ENCODE assay signal across 19 cellular contexts in genomic region chr7:122768827-122769226, GRCh38.
DNase-seq lines count a peak whose midpoint lies in the region; ATAC-seq, FAIRE-seq and TF ChIP-seq lines count a peak whose summit lies in the region.
"Had no signal": no experiment of that assay in that cellular context is flagged by ENCODE, and none has a peak within 500 bp of the region (broad histone marks: within the 10 kb centered on the region; RNA-seq: fewer than 3 reads in every experiment).

No MANE protein-coding gene starts in this region.

- BruUV-seq in GM12878 (replicated peaks; lab: Mats Ljungman, UMichigan) = no TSS peak

- ATAC-seq in GM12878 = peak; percentile 74

- peak in 1 of 2 experiments; percentile 19; a peak in 1 of 4 replicates for TF ChIP-seq EP300 in GM12878 (IDR thresholded peaks at IDR 0.05; ENCODE audit: borderline replicate concordance in 1 of 2, control insufficient read depth in 1 of 2, low read depth in 2 of 2, low read length in 2 of 2)

- TF ChIP-seq CTCF in GM12878 (IDR thresholded peaks at IDR 0.05 in 2 of 3, conservative IDR thresholded peaks at IDR 0.05 in 1 of 3; ENCODE audit: control insufficient read depth in 2 of 3, extremely low read depth in 1 of 3, insufficient read depth in 1 of 3, low read depth in 3 of 3, low read length in 3 of 3) = no peak
- no peak for TF ChIP-seq CTCF in nephron (IDR thresholded peaks at IDR 0.05; ENCODE audit: unreplicated experiment in 3 of 3)
- no peak for TF ChIP-seq CTCF in left ventricle myocardium inferior (IDR thresholded peaks at IDR 0.05; ENCODE audit: borderline replicate concordance)

- H3K27me3 Mint-ChIP-seq in nephron (ENCODE audit: low read depth) = no peaks in the 10 kb centered on the region
- H3K27me3 Mint-ChIP-seq: CD4-positive, alpha-beta T cell had no signal

- 31% methylated on average over 3 of the region's 3 CpGs for WGBS in GM12878 (ENCODE audit: insufficient coverage, insufficient replicate concordance, low lambda C conversion rate, missing lambda C conversion rate)

- peak overlapping the region in 2 of 3 experiments; percentile 10 to 36 for H3K4me3 Mint-ChIP-seq in nephron
- H3K4me3 Mint-ChIP-seq: CD4-positive, alpha-beta T cell had no signal

- H3K27me3 ChIP-seq in GM12878 (replicated peaks in 1 of 2; ENCODE audit: control insufficient read depth in 2 of 2, insufficient read depth in 2 of 2, low read length in 1 of 2) (no peaks in the 10 kb centered on the region), H7 (ENCODE audit: control insufficient read depth, insufficient read depth, low read length) (no peaks in the 10 kb centered on the region), left ventricle myocardium inferior (ENCODE audit: low read depth) (no peaks in the 10 kb centered on the region)

- in situ Hi-C loops in GM12878 (cut with MboI) = no loop called here

- peak overlapping the region in 1 of 3 experiments; percentile 66 for H3K27ac Mint-ChIP-seq in nephron
- H3K27ac Mint-ChIP-seq: CD4-positive, alpha-beta T cell had no signal

- H3K9me3 Mint-ChIP-seq in nephron = no peaks in the 10 kb centered on the region

- TF ChIP-seq POLR2A in GM12878 (IDR thresholded peaks at IDR 0.05; ENCODE audit: low read depth, low read length) = no peak

- no peak for FAIRE-seq in GM12878 (lab: Jason Lieb, UNC)
- FAIRE-seq: A204.1, D721Med, G401.6, GM12892, GM18507, H1 had no signal

- H3K4me1 ChIP-seq in GM12878 (ENCODE audit: control insufficient read depth, insufficient read depth, low read length) (no peaks in the 10 kb centered on the region), left ventricle myocardium inferior (peaks cover 31% of the 10 kb centered on the region)
- H3K4me1 ChIP-seq: Caco-2 had no signal

- H3K36me3 ChIP-seq in GM12878 (ENCODE audit: control insufficient read depth in 2 of 2, insufficient read depth in 2 of 2, low read length in 1 of 2) = no peaks in the 10 kb centered on the region
- H3K36me3 ChIP-seq in H7 (replicated peaks; ENCODE audit: control insufficient read depth, insufficient read depth, low read length) = no peaks in the 10 kb centered on the region
- H3K36me3 ChIP-seq in left ventricle myocardium inferior = no peaks in the 10 kb centered on the region

- no peaks in the 10 kb centered on the region for H3K79me2 ChIP-seq in GM12878 (ENCODE audit: control insufficient read depth, insufficient read depth, low read length)

- CTCF ChIA-PET in GM12878 (lab: Yijun Ruan, JAX) = interaction anchor here (0.5 to 3.8 kb wide), 5 partner anchors 13 to 1688 kb away, joined by 3 to 15 read pairs (median 3); no protein-coding TSS in a partner anchor

- H3K36me3 Mint-ChIP-seq in nephron (ENCODE audit: low read depth) = no peaks in the 10 kb centered on the region

- no peaks in the 10 kb centered on the region for H4K20me1 ChIP-seq in GM12878 (ENCODE audit: control insufficient read depth, insufficient read depth)

- intact Hi-C loops in GM12878 (cut with micrococcal nuclease; ENCODE audit: unreplicated experiment) (no loop called here), left ventricle myocardium inferior (cut with micrococcal nuclease) (no loop called here)

- no peak overlapping the region for H3K9ac ChIP-seq in GM12878 (ENCODE audit: control insufficient read depth, insufficient read depth, low read length)

- RAD21 ChIA-PET in GM12878 (lab: Charles Lee; ENCODE audit: unreplicated experiment) = interaction anchor here (1.1 to 3.8 kb wide), 6 partner anchors 11 to 119 kb away, joined by 3 to 22 read pairs (median 4); no protein-coding TSS in a partner anchor

- no peak overlapping the region for H3K4me2 ChIP-seq in GM12878 (ENCODE audit: control insufficient read depth, insufficient read depth)

- SMC1A ChIA-PET in GM12878 (lab: Charles Lee; ENCODE audit: uncharacterized antibody, unreplicated experiment) = interaction anchor here (1.0 to 4.1 kb wide), 11 partner anchors 12 to 135 kb away, joined by 3 to 15 read pairs (median 5); no protein-coding TSS in a partner anchor

- H2AFZ ChIP-seq in GM12878 (ENCODE audit: control insufficient read depth, low read depth, low read length) = no peak overlapping the region

- H3K4me1 Mint-ChIP-seq in nephron = peaks cover 70% of the 10 kb centered on the region

- TF ChIP-seq RAD21 in GM12878 (IDR thresholded peaks at IDR 0.05; ENCODE audit: insufficient read depth, low read depth, low read length) = no peak

- POLR2A ChIA-PET in GM12878 (lab: Charles Lee) = interaction anchor here (0.6 to 0.7 kb wide), 2 partner anchors 91 to 111 kb away, joined by 3 read pairs; no protein-coding TSS in a partner anchor

- peak; percentile 18 for DNase-seq in NCI-H69 (lab: John Stamatoyannopoulos, UW)
- DNase-seq in GM12878 (ENCODE audit: low read depth, low spot score) = no peak
- no peak for DNase-seq in H7
- no peak for DNase-seq in kidney tubule cell (ENCODE audit: low spot score)
- DNase-seq in NCI-H2227 treated with DMSO at 0.1 percent for 48 hours (lab: John Stamatoyannopoulos, UW) = no peak
- DNase-seq in left ventricle myocardium inferior = no peak
- DNase-seq: ACHN; Caco-2; CD4-positive, alpha-beta T cell; HCEC 1CT had no signal

- H3K4me3 ChIP-seq in GM12878 (no peak overlapping the region), H7 (ENCODE audit: insufficient read depth, low read depth, low read length) (no peak overlapping the region), left ventricle myocardium inferior (no peak overlapping the region)

- H3K9me3 ChIP-seq in GM12878 (replicated peaks; ENCODE audit: control insufficient read depth, insufficient read depth, low read length) (no peaks in the 10 kb centered on the region), left ventricle myocardium inferior (replicated peaks) (no peaks in the 10 kb centered on the region)
- H3K9me3 ChIP-seq: Caco-2 had no signal

- H3K27ac ChIP-seq in GM12878 (ENCODE audit: control insufficient read depth, insufficient read depth) = no peak overlapping the region
- H3K27ac ChIP-seq in left ventricle myocardium inferior (replicated peaks) = no peak overlapping the region
- H3K27ac ChIP-seq: C4-2B, HL-60 had no signal

TF ChIP-seq in GM12878, 131 proteins besides CTCF, POLR2A, EP300 and RAD21 (continues in another document):
- peak; percentile 39 for TF ChIP-seq PBX3 (IDR thresholded peaks at IDR 0.05; ENCODE audit: insufficient replicate concordance, low read depth, low read length)
- TF ChIP-seq PKNOX1 (IDR thresholded peaks at IDR 0.05) = peak; percentile 90
- no peak for TF ChIP-seq CEBPB (IDR thresholded peaks at IDR 0.05; ENCODE audit: borderline replicate concordance in 1 of 2, low read depth in 2 of 2, low read length in 2 of 2)
- TF ChIP-seq ZBTB33 (IDR thresholded peaks at IDR 0.05) = 0 out of 2 replicates have a peak, but pooled peaks have one; percentile 59
- TF ChIP-seq ZNF384 (IDR thresholded peaks at IDR 0.05; ENCODE audit: borderline replicate concordance, low read depth, low read length) = peak; percentile 77
- TF ChIP-seq ZNF24 (IDR thresholded peaks at IDR 0.05) = 0 out of 2 replicates have a peak, but pooled peaks have one; percentile 20
